In the genomic region with DNA sequence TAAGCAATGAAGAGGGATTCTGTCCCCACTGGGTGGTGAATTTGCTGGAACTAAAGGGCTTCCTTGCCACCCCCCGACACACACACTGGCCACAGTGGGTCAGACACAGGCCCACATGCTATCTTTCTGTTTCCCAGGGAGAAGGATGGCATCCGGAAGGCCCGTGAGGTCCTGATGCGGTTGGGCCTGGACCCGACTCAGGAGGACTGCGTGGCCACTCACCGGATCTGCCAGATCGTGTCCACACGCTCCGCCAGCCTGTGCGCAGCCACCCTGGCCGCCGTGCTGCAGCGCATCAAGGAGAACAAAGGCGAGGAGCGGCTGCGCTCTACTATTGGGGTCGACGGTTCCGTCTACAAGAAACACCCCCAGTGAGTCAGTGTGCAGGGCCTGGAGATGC, we compare ENCODE assay signal across 22 cellular contexts. TPM values are rescaled to one million over a fixed set of nuclear protein-coding genes. Genes with fewer than 3 reads are reported as not detected.
A peak's percentile ranks its signal among the peaks of the same experiment; 100 is the strongest.
DNase-seq lines count a peak whose midpoint lies in the region; ATAC-seq, FAIRE-seq and TF ChIP-seq lines count a peak whose summit lies in the region.
"Had no signal": no experiment of that assay in that cellular context is flagged by ENCODE, and none has a peak within 500 bp of the region (broad histone marks: within the 10 kb centered on the region; RNA-seq: fewer than 3 reads in every experiment).

No MANE protein-coding gene starts in this region.

- H3K4me1 ChIP-seq in HepG2 (ENCODE audit: insufficient read depth, low read length): no peaks in the 10 kb centered on the region
- H3K4me1 ChIP-seq: BE2C, Caco-2 had no signal

- no peaks in the 10 kb centered on the region for H3K27me3 ChIP-seq in HepG2 (ENCODE audit: control insufficient read depth in 1 of 2, insufficient read depth in 2 of 2, low read length in 2 of 2)
- H3K27me3 ChIP-seq: BE2C, BLaER1 had no signal

- intact Hi-C loops in natural killer cell (cut with micrococcal nuclease): no loop called here
- intact Hi-C loops in HepG2 (cut with micrococcal nuclease; ENCODE audit: unreplicated experiment): no loop called here

- no peaks in the 10 kb centered on the region for H3K9me3 Mint-ChIP-seq in natural killer cell treated with Interleukin-12 subunit alpha and Interleukin-12 subunit beta and Interleukin-15 and Interleukin-18, amount 100 ng/mL, for 72 hours
- no peaks in the 10 kb centered on the region for H3K9me3 Mint-ChIP-seq in natural killer cell
- H3K9me3 Mint-ChIP-seq: CD14-positive monocyte; CD4-positive, alpha-beta memory T cell; CD4-positive, CD25-positive, alpha-beta regulatory T cell; CD8-positive, alpha-beta memory T cell had no signal

- no peak overlapping the region for H3K4me3 Mint-ChIP-seq in natural killer cell treated with Interleukin-12 subunit alpha and Interleukin-12 subunit beta and Interleukin-15 and Interleukin-18, amount 100 ng/mL, for 72 hours
- H3K4me3 Mint-ChIP-seq in natural killer cell: no peak overlapping the region
- H3K4me3 Mint-ChIP-seq: CD14-positive monocyte; CD4-positive, alpha-beta memory T cell; CD4-positive, CD25-positive, alpha-beta regulatory T cell; CD8-positive, alpha-beta memory T cell had no signal

- DNase-seq in natural killer cell treated with Interleukin-12 subunit alpha and Interleukin-12 subunit beta and Interleukin-15 and Interleukin-18, amount 100 ng/mL, for 72 hours (ENCODE audit: low spot score): peak; percentile 55
- no peak for DNase-seq in natural killer cell
- DNase-seq in HepG2 (ENCODE audit: low spot score): no peak
- DNase-seq in stimulated activated CD4-positive, alpha-beta T cell treated with anti-CD3 and anti-CD28 coated beads, Interleukin-4, amount 100 ng/mL, for 1 hour: no peak
- DNase-seq in NCI-H146 (lab: John Stamatoyannopoulos, UW): no peak
- DNase-seq: 8988T; ACHN; BE2C; Caco-2; Calu3; CD4-positive, alpha-beta memory T cell; CD4-positive, CD25-positive, alpha-beta regulatory T cell; CD8-positive, alpha-beta memory T cell; DMS79 treated with DMSO at 0.1 percent for 48 hours; GF-D8 had no signal

- TF ChIP-seq RAD21 in HepG2 (CRISPR knock-in tag; IDR thresholded peaks at IDR 0.05): no peak

- peaks cover 3% of the 10 kb centered on the region; the same call in 1 of the 2 replicates for H4K20me1 ChIP-seq in HepG2 (ENCODE audit: insufficient read depth, low read length)

- H3K36me3 Mint-ChIP-seq in natural killer cell treated with Interleukin-12 subunit alpha and Interleukin-12 subunit beta and Interleukin-15 and Interleukin-18, amount 100 ng/mL, for 72 hours: peaks cover 12% of the 10 kb centered on the region
- no peaks in the 10 kb centered on the region for H3K36me3 Mint-ChIP-seq in natural killer cell
- H3K36me3 Mint-ChIP-seq: CD8-positive, alpha-beta memory T cell had no signal

- ATAC-seq in natural killer cell treated with Interleukin-12 subunit alpha and Interleukin-12 subunit beta and Interleukin-15 and Interleukin-18, amount 100 ng/mL, for 72 hours: no peak
- ATAC-seq in natural killer cell (no peak), HepG2 (no peak)

- H3K4me2 ChIP-seq in HepG2 (ENCODE audit: low read depth, low read length): no peak overlapping the region
- H3K4me2 ChIP-seq: BLaER1 had no signal

- no peak overlapping the region for H2AFZ ChIP-seq in HepG2 (ENCODE audit: low read length)

- H3K27ac ChIP-seq in HepG2 (ENCODE audit: extremely low read length, insufficient read depth, low read length): no peak overlapping the region
- H3K27ac ChIP-seq: BLaER1 had no signal

- TF ChIP-seq CTCF in natural killer cell (IDR thresholded peaks at IDR 0.05) (no peak), HepG2 (CRISPR knock-in tag; IDR thresholded peaks at IDR 0.05) (no peak)

- WGBS in HepG2 (ENCODE audit: low lambda C conversion rate): 97% methylated on average over 16 of the region's 20 CpGs

- H3K9ac ChIP-seq in HepG2 (ENCODE audit: insufficient read depth, low read depth, low read length): no peak overlapping the region
- H3K9ac ChIP-seq: BLaER1 had no signal

- POLR2A ChIA-PET in HepG2 (lab: Yijun Ruan, JAX): interaction anchor here (0.9 kb wide), 1 partner anchor 165 kb away, joined by 4 read pairs; no protein-coding TSS in a partner anchor

- H3K36me3 ChIP-seq in HepG2 (replicated peaks in 1 of 2; ENCODE audit: control insufficient read depth in 1 of 2, insufficient read depth in 2 of 2, low read length in 2 of 2): peaks cover 89 to 98% of the 10 kb centered on the region in 2 experiments

- H3K4me3 ChIP-seq in HepG2 (replicated peaks in 1 of 3; ENCODE audit: insufficient read depth in 1 of 3, low read depth in 2 of 3, low read length in 3 of 3): no peak overlapping the region
- H3K4me3 ChIP-seq: BLaER1 had no signal

- no peak for FAIRE-seq in HepG2 (lab: Jason Lieb, UNC)
- FAIRE-seq: A204.1, D721Med, G401.6, GM12891, GM19239 had no signal

- H3K79me2 ChIP-seq in HepG2 (ENCODE audit: insufficient read depth, low read length): no peaks in the 10 kb centered on the region

- 0 out of 4 replicates have a peak, but pooled peaks of 1 of the 2 experiments have one; percentile 17 for TF ChIP-seq POLR2A in HepG2 (IDR thresholded peaks at IDR 0.05; ENCODE audit: insufficient read depth in 1 of 2, low read depth in 2 of 2, low read length in 2 of 2)

- peaks cover 7 to 8% of the 10 kb centered on the region in 2 donors for H3K4me1 Mint-ChIP-seq in natural killer cell treated with Interleukin-12 subunit alpha and Interleukin-12 subunit beta and Interleukin-15 and Interleukin-18, amount 100 ng/mL, for 72 hours (ENCODE audit: low read depth in 2 of 2)
- H3K4me1 Mint-ChIP-seq in natural killer cell: no peaks in the 10 kb centered on the region

- H3K27ac Mint-ChIP-seq in natural killer cell treated with Interleukin-12 subunit alpha and Interleukin-12 subunit beta and Interleukin-15 and Interleukin-18, amount 100 ng/mL, for 72 hours: no peak overlapping the region
- H3K27ac Mint-ChIP-seq in natural killer cell: no peak overlapping the region
- H3K27ac Mint-ChIP-seq: CD4-positive, alpha-beta memory T cell; CD8-positive, alpha-beta memory T cell had no signal

- no peak for TF ChIP-seq EP300 in HepG2 (IDR thresholded peaks at IDR 0.05; ENCODE audit: low read depth in 2 of 2, low read length in 2 of 2)
- no peak for TF ChIP-seq EP300 in HepG2 (CRISPR knock-in tag; IDR thresholded peaks at IDR 0.05; ENCODE audit: borderline replicate concordance)

- no TSS peak for BruUV-seq in HepG2 (replicated peaks; lab: Mats Ljungman, UMichigan)

- in situ Hi-C loops in HepG2 (cut with HindIII; ENCODE audit: extremely low pct_ligation_motif_present, low pct_unique_long_range_greater_than_20kb): loop anchor here (5.0 to 10.0 kb wide), 2 partner anchors 161 to 184 kb away; no protein-coding TSS in a partner anchor

- CTCF ChIA-PET in HepG2 (lab: Yijun Ruan, JAX; ENCODE audit: low intra/inter-chr PET ratio, low total read pairs): no interaction called here

- H3K27me3 Mint-ChIP-seq in natural killer cell treated with Interleukin-12 subunit alpha and Interleukin-12 subunit beta and Interleukin-15 and Interleukin-18, amount 100 ng/mL, for 72 hours: no peaks in the 10 kb centered on the region
- H3K27me3 Mint-ChIP-seq in natural killer cell (ENCODE audit: low read depth in 2 of 2): no peaks in the 10 kb centered on the region
- H3K27me3 Mint-ChIP-seq: CD4-positive, alpha-beta memory T cell; CD4-positive, CD25-positive, alpha-beta regulatory T cell; CD8-positive, alpha-beta memory T cell had no signal

- H3K9me3 ChIP-seq in HepG2 (ENCODE audit: low read length): no peaks in the 10 kb centered on the region
- H3K9me3 ChIP-seq: BE2C, BLaER1, Caco-2 had no signal

TF ChIP-seq in HepG2, 621 proteins besides CTCF, POLR2A, EP300 and RAD21 (continues in another document):
- TF ChIP-seq AGO2 (optimal IDR thresholded peaks at IDR 0.05; ENCODE audit: low read depth, low read length) (peak; percentile 63), AGO1 (IDR thresholded peaks at IDR 0.05; ENCODE audit: low read depth, low read length, poor library complexity, severe bottlenecking) (peak; percentile 98), GABPB1 (CRISPR knock-in tag; IDR thresholded peaks at IDR 0.05) (no peak), EED (CRISPR knock-in tag; IDR thresholded peaks at IDR 0.05) (0 out of 2 replicates have a peak, but pooled peaks have one; percentile 51)

RNA-seq across cellular contexts. Expression of gene HK2, which starts 44.6 kb away (rescaled TPM):
- 10 to 100 TPM; 71.3 to 78.1 TPM for total RNA-seq in natural killer cell treated with Interleukin-12 subunit alpha and Interleukin-12 subunit beta and Interleukin-15 and Interleukin-18, amount 100 ng/mL, for 72 hours
- total RNA-seq in natural killer cell: 1 to 10 TPM; 1.6 to 9.4 (median 3.5) TPM
- 13.2 and 24.4 TPM in 2 replicates for total RNA-seq in HepG2 (2016; rRNA removed; fragmentation: Illumina TruSeq; extraction: Trizol)
- total RNA-seq in HepG2 (2016; cell fraction: cytosol; rRNA removed; fragmentation: Illumina TruSeq; extraction: Trizol; ENCODE audit: low read depth): 1.4 and 1.6 TPM in 2 replicates
- 13.6 and 21.9 TPM in 2 replicates for total RNA-seq in HepG2 (2016; cell fraction: insoluble cytoplasmic fraction; rRNA removed; fragmentation: Illumina TruSeq; extraction: Trizol)
- total RNA-seq in HepG2 (2016; cell fraction: membrane; rRNA removed; fragmentation: Illumina TruSeq; extraction: Trizol): 8.5 and 9.3 TPM in 2 replicates
- 20.3 and 20.8 TPM in 2 replicates for total RNA-seq in HepG2 (2016; cell fraction: nucleus; rRNA removed; fragmentation: Illumina TruSeq; extraction: Trizol)
- polyA plus RNA-seq in HepG2 (2011; rRNA removed): 97.0 and 101 TPM in 2 replicates
- polyA plus RNA-seq in HepG2 (2011; cell fraction: cytosol; rRNA removed): 69.4 and 70.4 TPM in 2 replicates
- 105 and 144 TPM in 2 replicates for polyA plus RNA-seq in HepG2 (2011; cell fraction: nucleus; rRNA removed)
- polyA plus RNA-seq in HepG2 (2012): 78.0 and 124 TPM in 2 replicates
- polyA plus RNA-seq in HepG2 (2016; cell fraction: cytosol; fragmentation: Illumina TruSeq; extraction: Trizol; ENCODE audit: low read depth): 0.93 and 0.99 TPM in 2 replicates
- polyA plus RNA-seq in HepG2 (2016; cell fraction: insoluble cytoplasmic fraction; fragmentation: Illumina TruSeq; extraction: Trizol; ENCODE audit: low read depth): 23.2 and 27.3 TPM in 2 replicates
- 2.8 and 3.5 TPM in 2 replicates for polyA plus RNA-seq in HepG2 (2016; cell fraction: membrane; fragmentation: Illumina TruSeq; extraction: Trizol; ENCODE audit: low read depth)
- 30.1 and 30.3 TPM in 2 replicates for polyA plus RNA-seq in HepG2 (2016; cell fraction: nucleus; fragmentation: Illumina TruSeq; extraction: Trizol; ENCODE audit: insufficient read depth, low read depth)
- 69.1 and 358 TPM in 2 replicates for polyA minus RNA-seq in HepG2 (2011; rRNA and poly(A)+ RNA removed; ENCODE audit: low replicate concordance)
- polyA minus RNA-seq in HepG2 (2011; cell fraction: cytosol; rRNA and poly(A)+ RNA removed): 176 and 190 TPM in 2 replicates
- 176 and 200 TPM in 2 replicates for polyA minus RNA-seq in HepG2 (2011; cell fraction: nucleus; rRNA and poly(A)+ RNA removed)
